ENCODE assay signal across 8 cellular contexts in genomic region chr18:35497334-35498197, GRCh38. TPM values are rescaled to one million over a fixed set of nuclear protein-coding genes. Genes with fewer than 3 reads are reported as not detected.
DNase-seq lines count a peak whose midpoint lies in the region; ATAC-seq and TF ChIP-seq lines count a peak whose summit lies in the region.

Gene INO80C, minus strand, starts transcription at chr18:35497960. Its CDS starts 86 bp downstream, at chr18:35497874.

- no peaks in the 10 kb centered on the region for H3K9me3 Mint-ChIP-seq in activated naive CD8-positive, alpha-beta T cell (ENCODE audit: low read depth)

- H3K4me3 ChIP-seq in GM12864 (ENCODE audit: low read depth, low read length) = peak within 1 kb of the TSS; percentile 89
- peak within 1 kb of the TSS; percentile 90 for H3K4me3 ChIP-seq in osteoblast (ENCODE audit: insufficient read depth, low read length)
- H3K4me3 ChIP-seq in thoracic aorta = peak within 1 kb of the TSS; percentile 89

- H4K20me1 ChIP-seq in osteoblast (ENCODE audit: insufficient read depth, low read length) = no peaks in the 10 kb centered on the region

- H3K27ac ChIP-seq in osteoblast (ENCODE audit: low read depth, low read length) (peak within 1 kb of the TSS; percentile 96), thoracic aorta (peak within 1 kb of the TSS; percentile 93 to 95)

- peaks cover 4% of the 10 kb centered on the region for H3K36me3 Mint-ChIP-seq in activated naive CD8-positive, alpha-beta T cell

- H3K79me2 ChIP-seq in osteoblast (ENCODE audit: insufficient read depth, low read length) = peaks cover 41% of the 10 kb centered on the region

- H3K4me3 Mint-ChIP-seq in activated naive CD8-positive, alpha-beta T cell = peak within 1 kb of the TSS; percentile 94

- peak; percentile 2 for TF ChIP-seq CTCF in GM12864 (IDR thresholded peaks at IDR 0.05; ENCODE audit: low read depth, low read length, missing control alignments)
- no peak for TF ChIP-seq CTCF in osteoblast (IDR thresholded peaks at IDR 0.05; ENCODE audit: extremely low read depth, low read depth, low read length)
- TF ChIP-seq CTCF in thoracic aorta (IDR thresholded peaks at IDR 0.05) = no peak

- no peaks in the 10 kb centered on the region for H3K9me3 ChIP-seq in osteoblast (ENCODE audit: low read depth, low read length)
- H3K9me3 ChIP-seq in thoracic aorta = no peaks in the 10 kb centered on the region

- peak within 1 kb of the TSS; percentile 90 for H3K4me2 ChIP-seq in osteoblast (ENCODE audit: insufficient read depth, low read length)

- peak; percentile 82 for DNase-seq in GM12864 (ENCODE audit: low read depth)
- DNase-seq in NCI-H1105 treated with DMSO at 0.1 percent for 48 hours (lab: John Stamatoyannopoulos, UW) = peak; percentile 94
- DNase-seq in SKM-1 treated with dmso at 0.1 percent for 144 hours (lab: John Stamatoyannopoulos, UW; ENCODE audit: unreplicated experiment) = peak; percentile 91
- peak; percentile 92 for DNase-seq in glomerular visceral epithelial cell (ENCODE audit: extremely low spot score)
- DNase-seq in osteoblast (ENCODE audit: insufficient read length, low spot score, missing footprints) = peak; percentile 98
- peak; percentile 77 for DNase-seq in thoracic aorta (ENCODE audit: low spot score)

- H3K36me3 ChIP-seq in osteoblast (ENCODE audit: insufficient read depth, low read length) = no peaks in the 10 kb centered on the region
- H3K36me3 ChIP-seq in thoracic aorta = no peaks in the 10 kb centered on the region

- H3K27me3 Mint-ChIP-seq in activated naive CD8-positive, alpha-beta T cell = no peaks in the 10 kb centered on the region

- peaks cover 39% of the 10 kb centered on the region for H3K4me1 Mint-ChIP-seq in activated naive CD8-positive, alpha-beta T cell (ENCODE audit: low read depth)

- peak within 1 kb of the TSS; percentile 95 for H2AFZ ChIP-seq in osteoblast (ENCODE audit: low read length)

- H3K27me3 ChIP-seq in osteoblast (ENCODE audit: insufficient read depth, low read length) (no peaks in the 10 kb centered on the region), thoracic aorta (replicated peaks; ENCODE audit: insufficient read depth) (no peaks in the 10 kb centered on the region)

- peak; percentile 94 for ATAC-seq in HG02678 (IDR thresholded peaks at IDR 0.05; ENCODE audit: unreplicated experiment)
- peak; percentile 95 for ATAC-seq in thoracic aorta (ENCODE audit: insufficient number of reproducible peaks, low FRiP score, low read depth)

- peaks cover 23% of the 10 kb centered on the region for H3K4me1 ChIP-seq in osteoblast (ENCODE audit: insufficient read depth, low read length)
- H3K4me1 ChIP-seq in thoracic aorta (ENCODE audit: control insufficient read depth in 1 of 2, low read depth in 2 of 2) = peaks cover 10 to 16% of the 10 kb centered on the region in 2 donors

- H3K27ac Mint-ChIP-seq in activated naive CD8-positive, alpha-beta T cell = peak within 1 kb of the TSS; percentile 98

RNA-seq across cellular contexts. Expression of gene INO80C, which starts in this region (rescaled TPM):
- total RNA-seq in osteoblast (9.0 and 14.4 TPM in 2 replicates), thoracic aorta (1 to 10 TPM; 3.0 to 7.3 TPM)

Comparison
In these comparisons a context has a peak if more than half of its experiments do, and no peak if none do; other contexts are left out.
1. Peak in every context shown above with its lines: DNase-seq, ATAC-seq, H3K4me3 ChIP-seq and H3K27ac ChIP-seq.